15 cellular contexts compared by ENCODE assay signal in genomic region chr16:54068212-54068611, GRCh38.
DNase-seq lines count a peak whose midpoint lies in the region; ATAC-seq, FAIRE-seq and TF ChIP-seq lines count a peak whose summit lies in the region.
"Had no signal": no experiment of that assay in that cellular context is flagged by ENCODE, and none has a peak within 500 bp of the region (broad histone marks: within the 10 kb centered on the region; RNA-seq: fewer than 3 reads in every experiment).

No MANE protein-coding gene starts in this region.

- TF ChIP-seq CTCF in HepG2 (CRISPR knock-in tag; IDR thresholded peaks at IDR 0.05) (no peak), right lobe of liver (IDR thresholded peaks at IDR 0.05) (no peak), WTC11 (IDR thresholded peaks at IDR 0.05) (no peak), mesothelial cell of epicardium (IDR thresholded peaks at IDR 0.05; ENCODE audit: unreplicated experiment) (no peak), testis (IDR thresholded peaks at IDR 0.05) (no peak)

- H4K20me1 ChIP-seq in HepG2 (ENCODE audit: insufficient read depth, low read length): no peaks in the 10 kb centered on the region
- H4K20me1 ChIP-seq: BLaER1 treated with 17β-estradiol and CSF1 and Interleukin-3, amounts not matched to agents 10 nM and 100 nM had no signal

- POLR2A ChIA-PET in HepG2 (lab: Yijun Ruan, JAX): interaction anchor here (2.3 kb wide), 1 partner anchor 12 kb away, joined by 7 read pairs; no protein-coding TSS in a partner anchor
- POLR2A ChIA-PET in WTC11 (lab: Charles Lee): interaction anchor here (1.1 kb wide), 1 partner anchor 9 kb away, joined by 3 read pairs; no protein-coding TSS in a partner anchor
- POLR2A ChIA-PET in activated CD4-positive, alpha-beta T cell treated with anti-CD3 and anti-CD28 coated beads for 36 hours (lab: Charles Lee): no interaction called here

- WGBS in HepG2 (ENCODE audit: low lambda C conversion rate): 72% methylated on average over 2 of the region's 2 CpGs
- 94% methylated on average over 2 of the region's 2 CpGs for WGBS in right lobe of liver (ENCODE audit: insufficient coverage, low coverage, low lambda C conversion rate, missing lambda C conversion rate)
- WGBS in testis, 2 donors: 86 to 96% methylated on average over 2 of the region's 2 CpGs

- no peaks in the 10 kb centered on the region for H3K36me3 Mint-ChIP-seq in WTC11
- peaks cover 7% of the 10 kb centered on the region for H3K36me3 Mint-ChIP-seq in mesothelial cell of epicardium
- H3K36me3 Mint-ChIP-seq in activated CD4-positive, alpha-beta T cell treated with anti-CD3 and anti-CD28 coated beads for 36 hours (ENCODE audit: low read depth): no peaks in the 10 kb centered on the region

- TF ChIP-seq EP300 in HepG2 (IDR thresholded peaks at IDR 0.05; ENCODE audit: low read depth in 2 of 2, low read length in 2 of 2): no peak
- TF ChIP-seq EP300 in HepG2 (CRISPR knock-in tag; IDR thresholded peaks at IDR 0.05; ENCODE audit: borderline replicate concordance): no peak

- no peaks in the 10 kb centered on the region for H3K27me3 ChIP-seq in HepG2 (ENCODE audit: control insufficient read depth in 1 of 2, insufficient read depth in 2 of 2, low read length in 2 of 2)
- H3K27me3 ChIP-seq in right lobe of liver: no peaks in the 10 kb centered on the region
- no peaks in the 10 kb centered on the region for H3K27me3 ChIP-seq in MG63
- no peaks in the 10 kb centered on the region for H3K27me3 ChIP-seq in testis
- H3K27me3 ChIP-seq: BLaER1 treated with 17β-estradiol and CSF1 and Interleukin-3, amounts not matched to agents 10 nM and 100 nM had no signal

- H3K4me3 Mint-ChIP-seq in WTC11: no peak overlapping the region
- H3K4me3 Mint-ChIP-seq in mesothelial cell of epicardium: no peak overlapping the region
- no peak overlapping the region for H3K4me3 Mint-ChIP-seq in activated CD4-positive, alpha-beta T cell treated with anti-CD3 and anti-CD28 coated beads for 36 hours
- H3K4me3 Mint-ChIP-seq: B cell; CD8-positive, alpha-beta T cell had no signal

- H2AFZ ChIP-seq in HepG2 (ENCODE audit: low read length): no peak overlapping the region

- intact Hi-C loops in HepG2 (cut with micrococcal nuclease; ENCODE audit: unreplicated experiment): loop anchor here (10.0 kb wide), 1 partner anchor 107 kb away; no protein-coding TSS in a partner anchor
- intact Hi-C loops in right lobe of liver (cut with DNase I): no loop called here
- intact Hi-C loops in activated CD4-positive, alpha-beta T cell treated with anti-CD3 and anti-CD28 coated beads for 36 hours (cut with DNase I, micrococcal nuclease): no loop called here
- intact Hi-C loops in testis (cut with DNase I; ENCODE audit: low total_unique reads): no loop called here

- no peaks in the 10 kb centered on the region for H3K79me2 ChIP-seq in HepG2 (ENCODE audit: insufficient read depth, low read length)

- peak overlapping the region; percentile 23 for H3K27ac ChIP-seq in HepG2 (ENCODE audit: extremely low read length, insufficient read depth, low read length)
- H3K27ac ChIP-seq in right lobe of liver: no peak overlapping the region
- H3K27ac ChIP-seq in testis: no peak overlapping the region
- H3K27ac ChIP-seq: BLaER1 treated with 17β-estradiol and CSF1 and Interleukin-3, amounts not matched to agents 10 nM and 100 nM had no signal

- H3K4me3 ChIP-seq in HepG2 (replicated peaks in 1 of 3; ENCODE audit: insufficient read depth in 1 of 3, low read depth in 2 of 3, low read length in 3 of 3) (no peak overlapping the region), right lobe of liver (no peak overlapping the region), MG63 (no peak overlapping the region), testis (no peak overlapping the region)
- H3K4me3 ChIP-seq: BLaER1 treated with 17β-estradiol and CSF1 and Interleukin-3, amounts not matched to agents 10 nM and 100 nM; GM12878; HAP-1 had no signal

- in situ Hi-C loops in HepG2 (cut with HindIII; ENCODE audit: extremely low pct_ligation_motif_present, low pct_unique_long_range_greater_than_20kb): no loop called here

- no peak for TF ChIP-seq RAD21 in HepG2 (CRISPR knock-in tag; IDR thresholded peaks at IDR 0.05)

- no TSS peak for BruUV-seq in HepG2 (replicated peaks; lab: Mats Ljungman, UMichigan)

- no peak for FAIRE-seq in HepG2 (lab: Jason Lieb, UNC)
- FAIRE-seq: GM12878 had no signal

- peaks cover 36% of the 10 kb centered on the region for H3K4me1 Mint-ChIP-seq in WTC11
- peaks cover 26% of the 10 kb centered on the region for H3K4me1 Mint-ChIP-seq in mesothelial cell of epicardium
- no peaks in the 10 kb centered on the region for H3K4me1 Mint-ChIP-seq in activated CD4-positive, alpha-beta T cell treated with anti-CD3 and anti-CD28 coated beads for 36 hours
- H3K4me1 Mint-ChIP-seq: B cell had no signal

- TF ChIP-seq POLR2A in HepG2 (IDR thresholded peaks at IDR 0.05; ENCODE audit: insufficient read depth in 1 of 2, low read depth in 2 of 2, low read length in 2 of 2) (no peak), right lobe of liver (IDR thresholded peaks at IDR 0.05) (no peak), testis (IDR thresholded peaks at IDR 0.05) (no peak)

- H3K9me3 ChIP-seq in HepG2 (ENCODE audit: low read length) (no peaks in the 10 kb centered on the region), right lobe of liver (no peaks in the 10 kb centered on the region), MG63 (no peaks in the 10 kb centered on the region), testis (no peaks in the 10 kb centered on the region)
- H3K9me3 ChIP-seq: BLaER1 treated with 17β-estradiol and CSF1 and Interleukin-3, amounts not matched to agents 10 nM and 100 nM; HAP-1 had no signal

- CTCF ChIA-PET in HepG2 (lab: Yijun Ruan, JAX; ENCODE audit: low intra/inter-chr PET ratio, low total read pairs) (no interaction called here), WTC11 (lab: Charles Lee) (interaction anchor here (1.0 kb wide), 1 partner anchor 518 kb away, joined by 4 read pairs; no protein-coding TSS in a partner anchor)
- CTCF ChIA-PET in activated CD4-positive, alpha-beta T cell treated with anti-CD3 and anti-CD28 coated beads for 36 hours (lab: Charles Lee): no interaction called here

- H3K27ac Mint-ChIP-seq in WTC11 (0 out of 2 replicates have a peak overlapping the region, but pooled peaks have one; percentile 36), mesothelial cell of epicardium (peak overlapping the region; percentile 37)
- no peak overlapping the region for H3K27ac Mint-ChIP-seq in activated CD4-positive, alpha-beta T cell treated with anti-CD3 and anti-CD28 coated beads for 36 hours
- H3K27ac Mint-ChIP-seq: B cell; CD8-positive, alpha-beta T cell had no signal

- no peak for DNase-seq in HepG2 (ENCODE audit: low spot score)
- no peak for DNase-seq in right lobe of liver
- no peak for DNase-seq in WTC11 (ENCODE audit: low spot score)
- DNase-seq in mesothelial cell of epicardium (ENCODE audit: low spot score in 2 of 2, unreplicated experiment in 2 of 2): no peak
- no peak for DNase-seq in MG63
- no peak for DNase-seq in activated CD4-positive, alpha-beta T cell treated with anti-CD3 and anti-CD28 coated beads for 36 hours
- DNase-seq in testis: no peak
- DNase-seq: CD8-positive, alpha-beta T cell; DMS 273 treated with DMSO at 0.1 percent for 48 hours; DND-41; EL had no signal

- H3K36me3 ChIP-seq in HepG2 (replicated peaks in 1 of 2; ENCODE audit: control insufficient read depth in 1 of 2, insufficient read depth in 2 of 2, low read length in 2 of 2): no peaks in the 10 kb centered on the region
- H3K36me3 ChIP-seq in right lobe of liver: no peaks in the 10 kb centered on the region
- H3K36me3 ChIP-seq in MG63: peaks cover 2% of the 10 kb centered on the region; the same call in 1 of the 2 replicates
- no peaks in the 10 kb centered on the region for H3K36me3 ChIP-seq in testis (ENCODE audit: low read depth, missing control alignments)
- H3K36me3 ChIP-seq: HAP-1 had no signal

- H3K4me2 ChIP-seq in HepG2 (ENCODE audit: low read depth, low read length): peak overlapping the region; percentile 19; the same call in 1 of the 2 replicates
- H3K4me2 ChIP-seq: BLaER1 treated with 17β-estradiol and CSF1 and Interleukin-3, amounts not matched to agents 10 nM and 100 nM had no signal

- no peaks in the 10 kb centered on the region for H3K9me3 Mint-ChIP-seq in WTC11
- H3K9me3 Mint-ChIP-seq in mesothelial cell of epicardium: no peaks in the 10 kb centered on the region
- H3K9me3 Mint-ChIP-seq in activated CD4-positive, alpha-beta T cell treated with anti-CD3 and anti-CD28 coated beads for 36 hours (ENCODE audit: low read depth): no peaks in the 10 kb centered on the region
- H3K9me3 Mint-ChIP-seq: CD8-positive, alpha-beta T cell had no signal

- H3K27me3 Mint-ChIP-seq in WTC11 (ENCODE audit: low read depth): no peaks in the 10 kb centered on the region
- H3K27me3 Mint-ChIP-seq in mesothelial cell of epicardium (ENCODE audit: low read depth): no peaks in the 10 kb centered on the region
- H3K27me3 Mint-ChIP-seq in activated CD4-positive, alpha-beta T cell treated with anti-CD3 and anti-CD28 coated beads for 36 hours: no peaks in the 10 kb centered on the region
- H3K27me3 Mint-ChIP-seq: B cell had no signal

- H3K4me1 ChIP-seq in HepG2 (ENCODE audit: insufficient read depth, low read length) (peaks cover 57% of the 10 kb centered on the region), right lobe of liver (peaks cover 0 to 12% (median 4%) of the 10 kb centered on the region in 4 donors), testis (no peaks in the 10 kb centered on the region)
- H3K4me1 ChIP-seq: BLaER1 treated with 17β-estradiol and CSF1 and Interleukin-3, amounts not matched to agents 10 nM and 100 nM had no signal

- ATAC-seq in HepG2 (peak; percentile 33; the same call in 2 of the 3 replicates), right lobe of liver (no peak), WTC11 (no peak)
- ATAC-seq in activated CD4-positive, alpha-beta T cell treated with anti-CD3 and anti-CD28 coated beads for 36 hours: no peak
- ATAC-seq: CD8-positive, alpha-beta T cell; GM12878 had no signal

- H3K9ac ChIP-seq in HepG2 (ENCODE audit: insufficient read depth, low read depth, low read length): no peak overlapping the region
- H3K9ac ChIP-seq: BLaER1 treated with 17β-estradiol and CSF1 and Interleukin-3, amounts not matched to agents 10 nM and 100 nM had no signal

TF ChIP-seq in HepG2, 621 proteins besides CTCF, POLR2A, EP300 and RAD21 (continues in another document):
- TF ChIP-seq SOX5 (CRISPR knock-in tag; IDR thresholded peaks at IDR 0.05; ENCODE audit: borderline replicate concordance): peak; percentile 41; the same call in 1 of the 2 replicates

TF ChIP-seq in WTC11, 78 proteins besides CTCF, POLR2A, EP300 and RAD21 (continues in another document):
- no peak for TF ChIP-seq ZSCAN18 (CRISPR knock-in tag; IDR thresholded peaks at IDR 0.05)
